ENCODE assay signal across 8 cellular contexts in the genomic region with DNA sequence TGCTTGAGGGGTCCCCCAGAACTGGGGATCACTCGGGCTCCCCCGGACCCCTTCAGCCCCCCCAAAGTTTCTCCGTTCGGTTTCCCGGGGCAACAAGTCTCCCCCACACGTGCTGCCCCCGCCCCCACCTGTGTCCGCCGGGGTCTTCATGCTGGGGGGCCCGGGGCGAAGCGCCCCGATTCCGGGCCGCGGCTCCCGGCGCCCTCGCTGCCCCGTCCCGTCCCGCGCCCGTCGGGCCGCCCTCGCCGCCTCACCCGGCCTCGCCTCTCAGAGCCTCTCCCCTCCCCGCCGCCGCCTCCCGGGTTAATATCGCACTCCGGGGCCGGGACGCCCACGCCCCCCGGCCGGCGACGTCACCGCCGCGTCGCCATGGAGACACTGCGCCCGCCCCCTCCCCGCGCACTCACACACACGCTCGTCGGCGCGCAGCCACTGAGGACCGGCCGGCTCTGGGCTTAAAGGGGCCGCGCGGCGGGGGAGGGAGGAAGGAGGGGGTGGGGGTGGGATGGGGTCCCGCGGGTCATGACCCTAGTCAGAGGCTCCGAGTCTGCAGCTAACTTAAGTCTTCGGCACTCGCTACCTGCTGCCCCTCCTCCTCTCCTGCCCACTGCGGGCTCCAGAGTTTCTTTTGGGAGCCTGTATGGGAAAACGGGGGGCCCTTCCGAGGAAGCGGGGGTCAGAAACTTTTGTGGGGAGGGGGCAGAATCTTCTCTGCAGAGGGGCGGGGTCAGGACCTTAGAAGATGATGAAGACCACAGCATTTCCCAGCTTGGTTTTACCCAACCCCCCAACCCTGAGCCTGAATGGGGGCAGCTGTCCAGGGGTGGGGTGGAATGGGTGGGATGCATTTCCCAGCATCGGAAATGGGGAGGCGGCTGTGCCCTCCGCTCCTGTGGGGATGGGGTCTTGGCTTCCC. TPM values are rescaled to one million over a fixed set of nuclear protein-coding genes. Genes with fewer than 3 reads are reported as not detected.
A peak's percentile ranks its signal among the peaks of the same experiment; 100 is the strongest.
DNase-seq lines count a peak whose midpoint lies in the region; ATAC-seq and TF ChIP-seq lines count a peak whose summit lies in the region.

A gene (minus strand): TSS at position 279 of the 916 bp plus-strand sequence. CDS start 129 bp downstream, at position 150.

- peak within 1 kb of the TSS; percentile 92 for H3K4me2 ChIP-seq in neural cell (ENCODE audit: low read length)

- BruUV-seq in Calu3 (replicated peaks; lab: Mats Ljungman, UMichigan): no TSS peak

- TF ChIP-seq CTCF in Calu3 (IDR thresholded peaks at IDR 0.05; ENCODE audit: unreplicated experiment) (no peak), neural cell (IDR thresholded peaks at IDR 0.05; ENCODE audit: poor library complexity, severe bottlenecking) (no peak)

- no peaks in the 10 kb centered on the region for H3K9me2 ChIP-seq in neural cell (ENCODE audit: insufficient read depth, low read length)

- H2AFZ ChIP-seq in neural cell (ENCODE audit: low read depth, low read length): peak within 1 kb of the TSS; percentile 45

- peaks cover 20% of the 10 kb centered on the region for H3K79me2 ChIP-seq in neural cell (replicated peaks; ENCODE audit: insufficient read depth, low read length)

- no peaks in the 10 kb centered on the region for H3F3A ChIP-seq in neural cell (ENCODE audit: insufficient read depth, low read length, poor library complexity, severe bottlenecking)

- H3K9ac ChIP-seq in neural cell (ENCODE audit: low read length): peak within 1 kb of the TSS; percentile 87

- no peaks in the 10 kb centered on the region for H3K9me3 Mint-ChIP-seq in Calu3 (ENCODE audit: low read depth, unreplicated experiment)
- H3K9me3 Mint-ChIP-seq in stimulated activated naive CD8-positive, alpha-beta T cell treated with anti-CD3 and anti-CD28 coated beads, Interleukin-15, amount 100 ng/mL, for 72 hours: no peaks in the 10 kb centered on the region

- no peaks in the 10 kb centered on the region for H3K9me3 ChIP-seq in neural cell (ENCODE audit: low read length)

- H3K27ac ChIP-seq in neural cell (ENCODE audit: low read length): peak within 1 kb of the TSS; percentile 90

- H3K27me3 ChIP-seq in neural cell (ENCODE audit: insufficient read depth, low read depth, low read length): no peaks in the 10 kb centered on the region

- peak; percentile 54 for ATAC-seq in GM21529 (IDR thresholded peaks at IDR 0.05; ENCODE audit: unreplicated experiment)
- ATAC-seq in stimulated activated naive CD8-positive, alpha-beta T cell treated with anti-CD3 and anti-CD28 coated beads, Interleukin-15, amount 100 ng/mL, for 72 hours: peak; percentile 84

- DNase-seq in Calu3: peak; percentile 98
- peak; percentile 73 to 75 for DNase-seq in Kasumi-1 (lab: John Stamatoyannopoulos, UW)
- DNase-seq in SHP77 (lab: John Stamatoyannopoulos, UW): peak; percentile 69 to 87
- DNase-seq in activated effector memory CD4-positive, alpha-beta T cell treated with anti-CD3 and anti-CD28 coated beads, Interleukin-2, amount 50 U/mL, for 16 hours: peak; percentile 98
- peak; percentile 75 for DNase-seq in fibroblast of the conjunctiva (ENCODE audit: low read depth)
- peak; percentile 93 to 96 for DNase-seq in stimulated activated naive CD8-positive, alpha-beta T cell treated with anti-CD3 and anti-CD28 coated beads, Interleukin-15, amount 100 ng/mL, for 72 hours

- H3K36me3 ChIP-seq in neural cell (ENCODE audit: insufficient read depth, low read length): no peaks in the 10 kb centered on the region

- H3K4me3 Mint-ChIP-seq in Calu3 (ENCODE audit: low read depth, unreplicated experiment): peak within 1 kb of the TSS; percentile 92
- peak within 1 kb of the TSS; percentile 81 to 86 for H3K4me3 Mint-ChIP-seq in stimulated activated naive CD8-positive, alpha-beta T cell treated with anti-CD3 and anti-CD28 coated beads, Interleukin-15, amount 100 ng/mL, for 72 hours

- no peak for TF ChIP-seq RAD21 in neural cell (conservative IDR thresholded peaks at IDR 0.05)

- no peaks in the 10 kb centered on the region for H4K20me1 ChIP-seq in neural cell (ENCODE audit: insufficient read depth)

- intact Hi-C loops in Calu3 (cut with micrococcal nuclease; ENCODE audit: unreplicated experiment): no loop called here

- TF ChIP-seq EP300 in neural cell (conservative IDR thresholded peaks at IDR 0.05; ENCODE audit: poor library complexity, severe bottlenecking): no peak

- peaks cover 60% of the 10 kb centered on the region for H3K36me3 Mint-ChIP-seq in Calu3 (ENCODE audit: insufficient read depth, unreplicated experiment)

- peaks cover 34% of the 10 kb centered on the region for H3K4me1 Mint-ChIP-seq in Calu3 (ENCODE audit: low read depth, unreplicated experiment)
- H3K4me1 Mint-ChIP-seq in stimulated activated naive CD8-positive, alpha-beta T cell treated with anti-CD3 and anti-CD28 coated beads, Interleukin-15, amount 100 ng/mL, for 72 hours: peaks cover 37% of the 10 kb centered on the region

- peak within 1 kb of the TSS; percentile 67 for H3K27ac Mint-ChIP-seq in Calu3 (ENCODE audit: unreplicated experiment)
- H3K27ac Mint-ChIP-seq in stimulated activated naive CD8-positive, alpha-beta T cell treated with anti-CD3 and anti-CD28 coated beads, Interleukin-15, amount 100 ng/mL, for 72 hours: peak within 1 kb of the TSS; percentile 85 to 96

- CTCF ChIA-PET in Calu3 (lab: Charles Lee): interaction anchor here (0.6 kb wide), 1 partner anchor 11 kb away, joined by 4 read pairs; no protein-coding TSS in a partner anchor

- peak within 1 kb of the TSS; percentile 97 for H3K4me3 ChIP-seq in neural cell (ENCODE audit: low read length)

- H3K27me3 Mint-ChIP-seq in Calu3 (ENCODE audit: unreplicated experiment): no peaks in the 10 kb centered on the region
- no peaks in the 10 kb centered on the region for H3K27me3 Mint-ChIP-seq in stimulated activated naive CD8-positive, alpha-beta T cell treated with anti-CD3 and anti-CD28 coated beads, Interleukin-15, amount 100 ng/mL, for 72 hours

TF ChIP-seq in neural cell, 6 proteins besides CTCF, POLR2A, EP300 and RAD21:
- TF ChIP-seq, protein P1, sequence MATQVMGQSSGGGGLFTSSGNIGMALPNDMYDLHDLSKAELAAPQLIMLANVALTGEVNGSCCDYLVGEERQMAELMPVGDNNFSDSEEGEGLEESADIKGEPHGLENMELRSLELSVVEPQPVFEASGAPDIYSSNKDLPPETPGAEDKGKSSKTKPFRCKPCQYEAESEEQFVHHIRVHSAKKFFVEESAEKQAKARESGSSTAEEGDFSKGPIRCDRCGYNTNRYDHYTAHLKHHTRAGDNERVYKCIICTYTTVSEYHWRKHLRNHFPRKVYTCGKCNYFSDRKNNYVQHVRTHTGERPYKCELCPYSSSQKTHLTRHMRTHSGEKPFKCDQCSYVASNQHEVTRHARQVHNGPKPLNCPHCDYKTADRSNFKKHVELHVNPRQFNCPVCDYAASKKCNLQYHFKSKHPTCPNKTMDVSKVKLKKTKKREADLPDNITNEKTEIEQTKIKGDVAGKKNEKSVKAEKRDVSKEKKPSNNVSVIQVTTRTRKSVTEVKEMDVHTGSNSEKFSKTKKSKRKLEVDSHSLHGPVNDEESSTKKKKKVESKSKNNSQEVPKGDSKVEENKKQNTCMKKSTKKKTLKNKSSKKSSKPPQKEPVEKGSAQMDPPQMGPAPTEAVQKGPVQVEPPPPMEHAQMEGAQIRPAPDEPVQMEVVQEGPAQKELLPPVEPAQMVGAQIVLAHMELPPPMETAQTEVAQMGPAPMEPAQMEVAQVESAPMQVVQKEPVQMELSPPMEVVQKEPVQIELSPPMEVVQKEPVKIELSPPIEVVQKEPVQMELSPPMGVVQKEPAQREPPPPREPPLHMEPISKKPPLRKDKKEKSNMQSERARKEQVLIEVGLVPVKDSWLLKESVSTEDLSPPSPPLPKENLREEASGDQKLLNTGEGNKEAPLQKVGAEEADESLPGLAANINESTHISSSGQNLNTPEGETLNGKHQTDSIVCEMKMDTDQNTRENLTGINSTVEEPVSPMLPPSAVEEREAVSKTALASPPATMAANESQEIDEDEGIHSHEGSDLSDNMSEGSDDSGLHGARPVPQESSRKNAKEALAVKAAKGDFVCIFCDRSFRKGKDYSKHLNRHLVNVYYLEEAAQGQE (IDR thresholded peaks at IDR 0.05; ENCODE audit: borderline replicate concordance): no peak
- TF ChIP-seq MXI1 (conservative IDR thresholded peaks at IDR 0.05; ENCODE audit: poor library complexity, severe bottlenecking) (peak; percentile 81), POLR2AphosphoS5 (IDR thresholded peaks at IDR 0.05) (peak; percentile 82), SMC3 (conservative IDR thresholded peaks at IDR 0.05; ENCODE audit: poor library complexity) (peak; percentile 31), TAF1 (IDR thresholded peaks at IDR 0.05; ENCODE audit: low read depth) (peak; percentile 39), EZH2 (IDR thresholded peaks at IDR 0.05; ENCODE audit: borderline replicate concordance, insufficient read depth, low read length, poor library complexity, severe bottlenecking) (no peak)

RNA-seq across cellular contexts. Expression of the gene that starts here (rescaled TPM):
- total RNA-seq in Calu3 (2022): 100 and 124 TPM in 2 replicates
- 3.8 and 6.7 TPM in 2 replicates for polyA plus RNA-seq in neural cell
- 5.3 and 6.6 TPM in 2 replicates for polyA minus RNA-seq in neural cell

Comparison
In these comparisons a context has a peak if more than half of its experiments do, and no peak if none do; other contexts are left out.
1. Peak in every context shown above with its lines: DNase-seq, ATAC-seq, H3K4me3 ChIP-seq and H3K27ac ChIP-seq.